ENCODE assay signal across 1 cellular context in genomic region chr5:8864053-8864452, GRCh38.
TF ChIP-seq lines count a peak whose summit lies in the region.

No MANE protein-coding gene starts in this region.

TF ChIP-seq in H1, 55 proteins besides CTCF, POLR2A, EP300 and RAD21 (continued from another document):
- TF ChIP-seq, protein P1, sequence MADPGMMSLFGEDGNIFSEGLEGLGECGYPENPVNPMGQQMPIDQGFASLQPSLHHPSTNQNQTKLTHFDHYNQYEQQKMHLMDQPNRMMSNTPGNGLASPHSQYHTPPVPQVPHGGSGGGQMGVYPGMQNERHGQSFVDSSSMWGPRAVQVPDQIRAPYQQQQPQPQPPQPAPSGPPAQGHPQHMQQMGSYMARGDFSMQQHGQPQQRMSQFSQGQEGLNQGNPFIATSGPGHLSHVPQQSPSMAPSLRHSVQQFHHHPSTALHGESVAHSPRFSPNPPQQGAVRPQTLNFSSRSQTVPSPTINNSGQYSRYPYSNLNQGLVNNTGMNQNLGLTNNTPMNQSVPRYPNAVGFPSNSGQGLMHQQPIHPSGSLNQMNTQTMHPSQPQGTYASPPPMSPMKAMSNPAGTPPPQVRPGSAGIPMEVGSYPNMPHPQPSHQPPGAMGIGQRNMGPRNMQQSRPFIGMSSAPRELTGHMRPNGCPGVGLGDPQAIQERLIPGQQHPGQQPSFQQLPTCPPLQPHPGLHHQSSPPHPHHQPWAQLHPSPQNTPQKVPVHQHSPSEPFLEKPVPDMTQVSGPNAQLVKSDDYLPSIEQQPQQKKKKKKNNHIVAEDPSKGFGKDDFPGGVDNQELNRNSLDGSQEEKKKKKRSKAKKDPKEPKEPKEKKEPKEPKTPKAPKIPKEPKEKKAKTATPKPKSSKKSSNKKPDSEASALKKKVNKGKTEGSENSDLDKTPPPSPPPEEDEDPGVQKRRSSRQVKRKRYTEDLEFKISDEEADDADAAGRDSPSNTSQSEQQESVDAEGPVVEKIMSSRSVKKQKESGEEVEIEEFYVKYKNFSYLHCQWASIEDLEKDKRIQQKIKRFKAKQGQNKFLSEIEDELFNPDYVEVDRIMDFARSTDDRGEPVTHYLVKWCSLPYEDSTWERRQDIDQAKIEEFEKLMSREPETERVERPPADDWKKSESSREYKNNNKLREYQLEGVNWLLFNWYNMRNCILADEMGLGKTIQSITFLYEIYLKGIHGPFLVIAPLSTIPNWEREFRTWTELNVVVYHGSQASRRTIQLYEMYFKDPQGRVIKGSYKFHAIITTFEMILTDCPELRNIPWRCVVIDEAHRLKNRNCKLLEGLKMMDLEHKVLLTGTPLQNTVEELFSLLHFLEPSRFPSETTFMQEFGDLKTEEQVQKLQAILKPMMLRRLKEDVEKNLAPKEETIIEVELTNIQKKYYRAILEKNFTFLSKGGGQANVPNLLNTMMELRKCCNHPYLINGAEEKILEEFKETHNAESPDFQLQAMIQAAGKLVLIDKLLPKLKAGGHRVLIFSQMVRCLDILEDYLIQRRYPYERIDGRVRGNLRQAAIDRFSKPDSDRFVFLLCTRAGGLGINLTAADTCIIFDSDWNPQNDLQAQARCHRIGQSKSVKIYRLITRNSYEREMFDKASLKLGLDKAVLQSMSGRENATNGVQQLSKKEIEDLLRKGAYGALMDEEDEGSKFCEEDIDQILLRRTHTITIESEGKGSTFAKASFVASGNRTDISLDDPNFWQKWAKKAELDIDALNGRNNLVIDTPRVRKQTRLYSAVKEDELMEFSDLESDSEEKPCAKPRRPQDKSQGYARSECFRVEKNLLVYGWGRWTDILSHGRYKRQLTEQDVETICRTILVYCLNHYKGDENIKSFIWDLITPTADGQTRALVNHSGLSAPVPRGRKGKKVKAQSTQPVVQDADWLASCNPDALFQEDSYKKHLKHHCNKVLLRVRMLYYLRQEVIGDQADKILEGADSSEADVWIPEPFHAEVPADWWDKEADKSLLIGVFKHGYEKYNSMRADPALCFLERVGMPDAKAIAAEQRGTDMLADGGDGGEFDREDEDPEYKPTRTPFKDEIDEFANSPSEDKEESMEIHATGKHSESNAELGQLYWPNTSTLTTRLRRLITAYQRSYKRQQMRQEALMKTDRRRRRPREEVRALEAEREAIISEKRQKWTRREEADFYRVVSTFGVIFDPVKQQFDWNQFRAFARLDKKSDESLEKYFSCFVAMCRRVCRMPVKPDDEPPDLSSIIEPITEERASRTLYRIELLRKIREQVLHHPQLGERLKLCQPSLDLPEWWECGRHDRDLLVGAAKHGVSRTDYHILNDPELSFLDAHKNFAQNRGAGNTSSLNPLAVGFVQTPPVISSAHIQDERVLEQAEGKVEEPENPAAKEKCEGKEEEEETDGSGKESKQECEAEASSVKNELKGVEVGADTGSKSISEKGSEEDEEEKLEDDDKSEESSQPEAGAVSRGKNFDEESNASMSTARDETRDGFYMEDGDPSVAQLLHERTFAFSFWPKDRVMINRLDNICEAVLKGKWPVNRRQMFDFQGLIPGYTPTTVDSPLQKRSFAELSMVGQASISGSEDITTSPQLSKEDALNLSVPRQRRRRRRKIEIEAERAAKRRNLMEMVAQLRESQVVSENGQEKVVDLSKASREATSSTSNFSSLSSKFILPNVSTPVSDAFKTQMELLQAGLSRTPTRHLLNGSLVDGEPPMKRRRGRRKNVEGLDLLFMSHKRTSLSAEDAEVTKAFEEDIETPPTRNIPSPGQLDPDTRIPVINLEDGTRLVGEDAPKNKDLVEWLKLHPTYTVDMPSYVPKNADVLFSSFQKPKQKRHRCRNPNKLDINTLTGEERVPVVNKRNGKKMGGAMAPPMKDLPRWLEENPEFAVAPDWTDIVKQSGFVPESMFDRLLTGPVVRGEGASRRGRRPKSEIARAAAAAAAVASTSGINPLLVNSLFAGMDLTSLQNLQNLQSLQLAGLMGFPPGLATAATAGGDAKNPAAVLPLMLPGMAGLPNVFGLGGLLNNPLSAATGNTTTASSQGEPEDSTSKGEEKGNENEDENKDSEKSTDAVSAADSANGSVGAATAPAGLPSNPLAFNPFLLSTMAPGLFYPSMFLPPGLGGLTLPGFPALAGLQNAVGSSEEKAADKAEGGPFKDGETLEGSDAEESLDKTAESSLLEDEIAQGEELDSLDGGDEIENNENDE (IDR thresholded peaks at IDR 0.05; ENCODE audit: insufficient replicate concordance, low read length) = no peak
- no peak for TF ChIP-seq BACH1 (IDR thresholded peaks at IDR 0.05; ENCODE audit: low read length)
- TF ChIP-seq TAF7 (optimal IDR thresholded peaks at IDR 0.05; ENCODE audit: borderline replicate concordance, low read depth, low read length) = no peak
- no peak for TF ChIP-seq NRF1 (IDR thresholded peaks at IDR 0.05; ENCODE audit: low read depth, low read length)
- no peak for TF ChIP-seq SUZ12 (IDR thresholded peaks at IDR 0.05; ENCODE audit: low read length)
- no peak for TF ChIP-seq YY1 (IDR thresholded peaks at IDR 0.05; ENCODE audit: low read depth, low read length)
- TF ChIP-seq CHD2 (IDR thresholded peaks at IDR 0.05; ENCODE audit: low read length) = no peak
- no peak for TF ChIP-seq RBBP5 (IDR thresholded peaks at IDR 0.05; ENCODE audit: borderline replicate concordance, low read depth, low read length)
- TF ChIP-seq SP2 (IDR thresholded peaks at IDR 0.05; ENCODE audit: low read length) = no peak
- TF ChIP-seq BCL11A (IDR thresholded peaks at IDR 0.05; ENCODE audit: low read depth in 2 of 2, low read length in 2 of 2) = no peak
